In the genomic region with DNA sequence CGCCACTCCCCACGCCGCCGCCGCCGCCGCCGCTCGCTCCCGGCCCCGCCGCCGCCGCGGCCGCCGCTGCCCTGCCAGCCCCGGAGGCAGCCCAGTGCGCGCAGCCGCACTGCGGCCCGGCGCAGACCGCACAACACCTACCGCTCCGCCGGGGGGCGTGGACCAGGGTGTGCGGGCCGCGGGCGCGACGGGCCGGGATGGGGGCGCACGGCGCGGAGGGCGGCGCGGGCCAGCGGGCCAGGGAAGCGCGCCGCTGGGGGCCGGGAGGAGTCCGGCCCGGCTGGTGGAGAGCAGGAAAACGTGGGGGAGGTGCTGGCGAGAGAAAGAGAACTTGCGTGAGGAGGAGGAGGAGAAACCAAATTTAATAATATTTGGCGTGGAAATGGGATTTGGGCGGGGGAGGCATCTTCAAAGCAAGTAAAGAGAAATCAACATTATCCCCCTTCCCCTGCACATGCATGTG, we compare ENCODE assay signal across 8 cellular contexts. TPM values are rescaled to one million over a fixed set of nuclear protein-coding genes. Genes with fewer than 3 reads are reported as not detected.
A peak's percentile ranks its signal among the peaks of the same experiment; 100 is the strongest.
DNase-seq lines count a peak whose midpoint lies in the region; ATAC-seq and TF ChIP-seq lines count a peak whose summit lies in the region.

RFX7 (minus strand) TSS at position 106 of the 463 bp plus-strand sequence. CDS start 594 bp downstream, outside the sequence.

- peak within 1 kb of the TSS; percentile 80 for H3K9ac ChIP-seq in NT2/D1 (ENCODE audit: insufficient read length, low read depth)

- peak; percentile 83 for DNase-seq in AG08395 (ENCODE audit: low spot score)
- DNase-seq in NT2/D1 (ENCODE audit: low read depth, low spot score): no peak
- peak; percentile 66 for DNase-seq in activated T-cell treated with anti-CD3 and anti-CD28 coated beads for 1 hour (ENCODE audit: low read depth)
- peak; percentile 81 for DNase-seq in epithelial cell of esophagus (ENCODE audit: low read depth)
- DNase-seq in stimulated activated CD8-positive, alpha-beta memory T cell treated with anti-CD3 and anti-CD28 coated beads, Interleukin-2, amount 100 ng/mL, for 48 hours (ENCODE audit: low read depth in 2 of 2): peak; percentile 63

- peaks cover 6% of the 10 kb centered on the region for H3K4me1 ChIP-seq in NT2/D1 (ENCODE audit: insufficient read depth, insufficient read length)
- peaks cover 23% of the 10 kb centered on the region for H3K4me1 ChIP-seq in mononuclear cell (ENCODE audit: insufficient read depth, low read length)

- peak; percentile 73 for TF ChIP-seq POLR2A in GM18951 (IDR thresholded peaks at IDR 0.05; ENCODE audit: extremely low read depth, insufficient read depth, insufficient read length)

- H3K4me3 ChIP-seq in NT2/D1 (ENCODE audit: insufficient read length, low read depth): peak within 1 kb of the TSS; percentile 48
- peak within 1 kb of the TSS; percentile 70 for H3K4me3 ChIP-seq in epithelial cell of esophagus (ENCODE audit: low read length)
- peak within 1 kb of the TSS; percentile 76 for H3K4me3 ChIP-seq in mononuclear cell (ENCODE audit: low read length)

- H3K36me3 ChIP-seq in NT2/D1 (ENCODE audit: insufficient read depth, insufficient read length, low read length): no peaks in the 10 kb centered on the region

- H3K9me3 ChIP-seq in NT2/D1 (ENCODE audit: insufficient read depth, low read length) (peaks cover 6% of the 10 kb centered on the region; the same call in 1 of the 2 replicates), mononuclear cell (ENCODE audit: low read depth, low read length) (no peaks in the 10 kb centered on the region)

- TF ChIP-seq CTCF in epithelial cell of esophagus (IDR thresholded peaks at IDR 0.05; ENCODE audit: insufficient read depth, low read depth, low read length, missing control alignments): no peak

- H3K27me3 ChIP-seq in NT2/D1 (ENCODE audit: insufficient read depth, insufficient read length): no peaks in the 10 kb centered on the region
- H3K27me3 ChIP-seq in mononuclear cell (ENCODE audit: insufficient read depth, low read length): no peaks in the 10 kb centered on the region

- in situ Hi-C loops in GM18951 (cut with MboI; ENCODE audit: low sequenced_read_pairs, unreplicated experiment): no loop called here

- ATAC-seq in HG03280 (IDR thresholded peaks at IDR 0.05; ENCODE audit: unreplicated experiment): peak; percentile 58

RNA-seq across cellular contexts. Expression of gene RFX7, which starts in this region (rescaled TPM):
- 15.5 TPM for total RNA-seq in mononuclear cell
